In genomic region chr19:15300533-15301194, GRCh38 we compare ENCODE assay signal across 10 cellular contexts. TPM values are rescaled to one million over a fixed set of nuclear protein-coding genes. Genes with fewer than 3 reads are reported as not detected.
DNase-seq lines count a peak whose midpoint lies in the region; ATAC-seq, FAIRE-seq and TF ChIP-seq lines count a peak whose summit lies in the region.
"Had no signal": no experiment of that assay in that cellular context is flagged by ENCODE, and none has a peak within 500 bp of the region (broad histone marks: within the 10 kb centered on the region; RNA-seq: fewer than 3 reads in every experiment).

No MANE protein-coding gene starts in this region.

- no peak overlapping the region for H3K56ac ChIP-seq in H1 (replicated peaks; ENCODE audit: insufficient read length, low read depth, low read length)

- peaks cover 3% of the 10 kb centered on the region for H3K9me3 ChIP-seq in RWPE2 (ENCODE audit: severe bottlenecking)
- H3K9me3 ChIP-seq in H1 (ENCODE audit: insufficient read depth in 2 of 2, low read depth in 1 of 2, low read length in 1 of 2): no peaks in the 10 kb centered on the region
- no peaks in the 10 kb centered on the region for H3K9me3 ChIP-seq in MM.1S (replicated peaks; ENCODE audit: insufficient read depth, low read length)

- TF ChIP-seq CTCF in RWPE2 (IDR thresholded peaks at IDR 0.05; ENCODE audit: poor library complexity, severe bottlenecking) (no peak), H1 (IDR thresholded peaks at IDR 0.05; ENCODE audit: control extremely low read depth in 1 of 3, insufficient read depth in 1 of 3, low read depth in 1 of 3, low read length in 3 of 3) (no peak), MM.1S (IDR thresholded peaks at IDR 0.05; ENCODE audit: low read length) (no peak)

- no peak overlapping the region for H4K91ac ChIP-seq in H1 (replicated peaks; ENCODE audit: insufficient read length, low read length)

- H2BK120ac ChIP-seq in H1 (replicated peaks; ENCODE audit: low read depth, low read length): no peak overlapping the region

- no peak for FAIRE-seq in H1 (lab: Jason Lieb, UNC)

- H4K8ac ChIP-seq in H1 (ENCODE audit: extremely low read depth, insufficient read depth, low read length): no peak overlapping the region

- no peak overlapping the region for H4K5ac ChIP-seq in H1 (ENCODE audit: insufficient read length, low read depth, low read length)

- no peaks in the 10 kb centered on the region for H3K27me3 Mint-ChIP-seq in activated T-cell treated with anti-CD3 and anti-CD28 coated beads, Interleukin-2, amount 50 U/mL, for 24 hours

- no peak overlapping the region for H3K4me3 ChIP-seq in RWPE2 (ENCODE audit: severe bottlenecking)
- no peak overlapping the region for H3K4me3 ChIP-seq in H1 (ENCODE audit: extremely low read depth in 1 of 4, insufficient read depth in 2 of 4, low read depth in 3 of 4, low read length in 4 of 4)
- no peak overlapping the region for H3K4me3 ChIP-seq in MM.1S (ENCODE audit: low read length)

- no peak for TF ChIP-seq RAD21 in H1 (IDR thresholded peaks at IDR 0.05 in 1 of 2, conservative IDR thresholded peaks at IDR 0.05 in 1 of 2; ENCODE audit: low read depth in 2 of 2, low read length in 2 of 2)

- CTCF ChIA-PET in H1 (lab: Charles Lee; ENCODE audit: partially characterized antibody): interaction anchor here (1.4 kb wide), 1 partner anchor 38 kb away, joined by 4 read pairs; no protein-coding TSS in a partner anchor

- H3K27me3 ChIP-seq in RWPE2 (ENCODE audit: insufficient read depth, poor library complexity, severe bottlenecking) (no peaks in the 10 kb centered on the region), H1 (replicated peaks in 1 of 4; ENCODE audit: control insufficient read depth in 3 of 4, extremely low read depth in 1 of 4, insufficient read depth in 3 of 4, low read length in 3 of 4) (no peaks in the 10 kb centered on the region), MM.1S (replicated peaks; ENCODE audit: insufficient read depth, low read length) (no peaks in the 10 kb centered on the region)

- no peak overlapping the region for H2BK12ac ChIP-seq in H1 (ENCODE audit: low read depth, low read length)

- DNase-seq in activated T-cell treated with anti-CD3 and anti-CD28 coated beads, Interleukin-2, amount 50 U/mL, for 24 hours: no peak
- DNase-seq in activated T-cell treated with anti-CD3 and anti-CD28 coated beads, Interleukin-2, amount 50 U/mL, for 48 hours: no peak
- no peak for DNase-seq in RWPE2 (ENCODE audit: low spot score)
- DNase-seq in H1 (ENCODE audit: low read depth in 1 of 2, low spot score in 2 of 2): no peak
- DNase-seq in stimulated activated naive CD8-positive, alpha-beta T cell treated with anti-CD3 and anti-CD28 coated beads, Interleukin-15, Interleukin-2, amounts not matched to agents 100 U/mL and 50 U/mL, for 24 hours: no peak
- no peak for DNase-seq in MM.1S
- DNase-seq in putamen (ENCODE audit: low spot score): no peak
- DNase-seq: COR-L47, NCI-H2171 treated with DMSO at 0.1 percent for 48 hours had no signal

- no peak overlapping the region for H2AK5ac ChIP-seq in H1 (ENCODE audit: low read depth, low read length)

- H2BK20ac ChIP-seq in H1 (ENCODE audit: low read length): no peak overlapping the region

- H3K23ac ChIP-seq in H1 (ENCODE audit: insufficient read length): no peak overlapping the region

- no peaks in the 10 kb centered on the region for H3K23me2 ChIP-seq in H1 (ENCODE audit: low read depth, low read length)

- H3K36me3 Mint-ChIP-seq in activated T-cell treated with anti-CD3 and anti-CD28 coated beads, Interleukin-2, amount 50 U/mL, for 24 hours (ENCODE audit: low read depth): peaks cover 32% of the 10 kb centered on the region

- peak overlapping the region; percentile 99 for H3K27ac Mint-ChIP-seq in activated T-cell treated with anti-CD3 and anti-CD28 coated beads, Interleukin-2, amount 50 U/mL, for 24 hours

- no peak overlapping the region for H2BK15ac ChIP-seq in H1 (ENCODE audit: low read length)

- no peak for TF ChIP-seq EP300 in H1 (IDR thresholded peaks at IDR 0.05; ENCODE audit: borderline replicate concordance in 1 of 2, low read depth in 2 of 2, low read length in 2 of 2)

- ATAC-seq in RWPE2 (ENCODE audit: low read depth): peak; percentile 35
- peak; percentile 76 for ATAC-seq in stimulated activated naive CD8-positive, alpha-beta T cell treated with anti-CD3 and anti-CD28 coated beads, Interleukin-15, Interleukin-2, amounts not matched to agents 100 U/mL and 50 U/mL, for 24 hours
- no peak for ATAC-seq in GM19395 (IDR thresholded peaks at IDR 0.05; ENCODE audit: unreplicated experiment)

- H3K9ac ChIP-seq in H1 (replicated peaks in 1 of 4; ENCODE audit: extremely low read depth in 1 of 4, low read depth in 3 of 4, low read length in 3 of 4): no peak overlapping the region
- no peak overlapping the region for H3K9ac ChIP-seq in MM.1S (ENCODE audit: low read length)

- H4K20me1 ChIP-seq in H1 (replicated peaks in 1 of 2; ENCODE audit: control insufficient read depth in 1 of 2, insufficient read depth in 2 of 2, low read length in 2 of 2) (peaks cover 39 to 58% of the 10 kb centered on the region in 2 experiments), MM.1S (ENCODE audit: insufficient read depth, low read length) (peaks cover 85% of the 10 kb centered on the region)

- no peak overlapping the region for H3K14ac ChIP-seq in H1 (ENCODE audit: insufficient read length)

- no peaks in the 10 kb centered on the region for H3K9me3 Mint-ChIP-seq in activated T-cell treated with anti-CD3 and anti-CD28 coated beads, Interleukin-2, amount 50 U/mL, for 24 hours

- H3K79me1 ChIP-seq in H1 (ENCODE audit: low read depth, low read length): peaks cover 28% of the 10 kb centered on the region

- H3K36me3 ChIP-seq in RWPE2 (ENCODE audit: low read depth): peaks cover 22% of the 10 kb centered on the region
- peaks cover 0 to 6% (median 4%) of the 10 kb centered on the region in 4 experiments; a peak in 3 of 8 replicates for H3K36me3 ChIP-seq in H1 (ENCODE audit: control insufficient read depth in 2 of 4, insufficient read depth in 4 of 4, low read length in 3 of 4)
- no peaks in the 10 kb centered on the region for H3K36me3 ChIP-seq in MM.1S (replicated peaks; ENCODE audit: insufficient read depth, low read length)

- H3K79me2 ChIP-seq in H1 (ENCODE audit: control insufficient read depth in 1 of 2, insufficient read depth in 2 of 2, low read length in 2 of 2) (peaks cover 81 to 99% of the 10 kb centered on the region in 2 experiments), MM.1S (ENCODE audit: low read length) (peaks cover 98% of the 10 kb centered on the region)

- H3K4me2 ChIP-seq in H1 (ENCODE audit: insufficient read depth in 1 of 2, low read depth in 2 of 2, low read length in 2 of 2) (no peak overlapping the region), MM.1S (ENCODE audit: low read depth, low read length) (no peak overlapping the region)

- H3K4ac ChIP-seq in H1 (replicated peaks; ENCODE audit: insufficient read length, low read depth, low read length): no peak overlapping the region

- TF ChIP-seq POLR2A in H1 (IDR thresholded peaks at IDR 0.05; ENCODE audit: control extremely low read depth in 1 of 2, low read depth in 2 of 2, low read length in 2 of 2): no peak

- 78% methylated on average over 6 of the region's 6 CpGs; no CpG with 5 or more reads in 1 of the 2 experiments for WGBS in H1 (ENCODE audit: extremely low coverage in 1 of 2, insufficient coverage in 1 of 2, insufficient read length in 1 of 2, insufficient replicate concordance in 2 of 2, low coverage in 1 of 2, low lambda C conversion rate in 2 of 2, missing lambda C conversion rate in 1 of 2), 2 experiments

- peaks cover 67% of the 10 kb centered on the region for H3K4me1 ChIP-seq in RWPE2 (ENCODE audit: insufficient read depth, poor library complexity, severe bottlenecking)
- peaks cover 3 to 9% (median 4%) of the 10 kb centered on the region in 4 experiments for H3K4me1 ChIP-seq in H1 (replicated peaks in 1 of 4; ENCODE audit: control insufficient read depth in 3 of 4, insufficient read depth in 4 of 4, low read length in 3 of 4)
- H3K4me1 ChIP-seq in MM.1S (ENCODE audit: low read length): no peaks in the 10 kb centered on the region

- no peak overlapping the region for H2BK5ac ChIP-seq in H1 (ENCODE audit: low read depth, low read length)

- H3K9me2 ChIP-seq in MM.1S (replicated peaks; ENCODE audit: insufficient read depth, low read length): no peaks in the 10 kb centered on the region

- peak overlapping the region; percentile 72 for H3K4me3 Mint-ChIP-seq in activated T-cell treated with anti-CD3 and anti-CD28 coated beads, Interleukin-2, amount 50 U/mL, for 24 hours

- POLR2A ChIA-PET in H1 (lab: Charles Lee; ENCODE audit: partially characterized antibody): no interaction called here

- peak overlapping the region; percentile 54 for H3K27ac ChIP-seq in RWPE2 (ENCODE audit: poor library complexity, severe bottlenecking)
- no peak overlapping the region for H3K27ac ChIP-seq in H1 (ENCODE audit: low read depth, low read length)
- no peak overlapping the region for H3K27ac ChIP-seq in MM.1S (ENCODE audit: low read length)

- H2AFZ ChIP-seq in H1 (ENCODE audit: low read length) (no peak overlapping the region), MM.1S (ENCODE audit: low read length) (no peak overlapping the region)

- H3K4me1 Mint-ChIP-seq in activated T-cell treated with anti-CD3 and anti-CD28 coated beads, Interleukin-2, amount 50 U/mL, for 24 hours (ENCODE audit: low read depth): peaks cover 95% of the 10 kb centered on the region

- H3F3A ChIP-seq in MM.1S (ENCODE audit: insufficient read depth, low read length): no peaks in the 10 kb centered on the region

- no peak overlapping the region for H3K18ac ChIP-seq in H1 (ENCODE audit: extremely low read depth, low read length)

TF ChIP-seq in H1, 55 proteins besides CTCF, POLR2A, EP300 and RAD21:
- TF ChIP-seq CTBP2 (IDR thresholded peaks at IDR 0.05; ENCODE audit: borderline replicate concordance, insufficient read depth, insufficient read length, low read length) (no peak), RNF2 (IDR thresholded peaks at IDR 0.05; ENCODE audit: borderline replicate concordance, low read depth, low read length, missing control alignments, poor library complexity, severe bottlenecking) (no peak), CEBPB (IDR thresholded peaks at IDR 0.05; ENCODE audit: low read depth, low read length) (0 out of 2 replicates have a peak, but pooled peaks have one; percentile 1)

RNA-seq across cellular contexts. Expression of gene BRD4, which starts 31.7 kb away (rescaled TPM):
- 144 and 146 TPM in 2 replicates for total RNA-seq in H1 (2021; fragmentation: NEBNext Ultra II Directional; extraction: Animal tissue kit (Norgen Biotek cat#: 25700))
- polyA plus RNA-seq in H1 (2011; rRNA removed): 14.1 and 17.6 TPM in 2 replicates
- polyA plus RNA-seq in H1 (2011; cell fraction: cytosol; rRNA removed): 9.1 TPM
- polyA plus RNA-seq in H1 (2011; cell fraction: nucleus; rRNA removed): 44.8 TPM
- polyA plus RNA-seq in H1 (2012, experiment 1 of 2): 76.6 to 103 TPM (median 93.2 TPM) in 4 replicates
- 35.4 TPM for polyA plus RNA-seq in H1 (2012, experiment 2 of 2)
- 77.1 TPM for polyA plus RNA-seq in H1 (2013, experiment 1 of 2)
- 72.4 TPM for polyA plus RNA-seq in H1 (2013, experiment 2 of 2)
- 26.9 and 36.3 TPM in 2 replicates for polyA minus RNA-seq in H1 (2011; rRNA and poly(A)+ RNA removed)
- 44.7 TPM for polyA minus RNA-seq in H1 (2011; cell fraction: cytosol; rRNA and poly(A)+ RNA removed)
- polyA minus RNA-seq in H1 (2011; cell fraction: nucleus; rRNA and poly(A)+ RNA removed): 77.2 TPM
